16 cellular contexts compared by ENCODE assay signal in the genomic region with DNA sequence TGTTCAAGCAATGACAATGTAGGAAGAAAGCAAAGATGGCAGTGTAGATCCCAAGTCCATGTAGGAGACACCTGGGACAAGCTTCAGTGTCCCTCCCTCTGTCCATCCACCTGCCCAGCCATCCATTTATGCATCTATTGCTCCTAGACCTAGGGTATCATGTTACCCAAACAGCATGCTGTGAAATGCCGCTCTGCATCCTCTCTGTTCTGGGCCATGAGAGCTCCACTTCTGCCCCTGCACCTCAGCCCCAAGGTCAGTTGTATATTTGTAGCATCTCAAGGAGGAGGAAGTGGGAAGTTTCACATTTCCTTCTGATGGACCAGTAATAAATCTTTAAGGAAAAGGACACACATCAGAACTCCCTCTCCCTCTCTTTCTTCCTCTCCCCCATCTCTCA. TPM values are rescaled to one million over a fixed set of nuclear protein-coding genes. Genes with fewer than 3 reads are reported as not detected.
DNase-seq lines count a peak whose midpoint lies in the region; ATAC-seq and TF ChIP-seq lines count a peak whose summit lies in the region.
"Had no signal": no experiment of that assay in that cellular context is flagged by ENCODE, and none has a peak within 500 bp of the region (broad histone marks: within the 10 kb centered on the region; RNA-seq: fewer than 3 reads in every experiment).

No MANE protein-coding gene starts in this region.

- CTCF ChIA-PET in activated CD8-positive, alpha-beta memory T cell treated with anti-CD3 and anti-CD28 coated beads, Interleukin-2, amount 10 ng/mL, durations not matched to agents 7 days and 5 days (lab: Charles Lee) = interaction anchor here (6.8 kb wide), 1 partner anchor 229 kb away, joined by 47 read pairs; no protein-coding TSS in a partner anchor

- ATAC-seq in Right ventricle myocardium inferior (no peak), gastroesophageal sphincter (no peak)
- no peak for ATAC-seq in activated CD8-positive, alpha-beta memory T cell treated with anti-CD3 and anti-CD28 coated beads, Interleukin-2, amount 10 ng/mL, durations not matched to agents 7 days and 5 days
- ATAC-seq: GM12878, K562 had no signal

- H3K4me3 ChIP-seq in mesendoderm (ENCODE audit: low read length) = peak overlapping the region; percentile 9
- no peak overlapping the region for H3K4me3 ChIP-seq in gastroesophageal sphincter
- H3K4me3 ChIP-seq: BLaER1, GM12878, GM23248, K562 had no signal

- H2BK15ac ChIP-seq in mesendoderm (replicated peaks; ENCODE audit: low read depth) = no peak overlapping the region

- peaks cover 0 to 56% (median 0%) of the 10 kb centered on the region in 3 donors for H3K9me3 ChIP-seq in gastroesophageal sphincter

- H3K18ac ChIP-seq in mesendoderm (ENCODE audit: low read length) = no peak overlapping the region

- peaks cover 13% of the 10 kb centered on the region for H3K27me3 Mint-ChIP-seq in activated CD8-positive, alpha-beta memory T cell treated with anti-CD3 and anti-CD28 coated beads, Interleukin-2, amount 10 ng/mL, durations not matched to agents 7 days and 5 days

- no peak for TF ChIP-seq CTCF in gastroesophageal sphincter (IDR thresholded peaks at IDR 0.05)

- H2BK5ac ChIP-seq in mesendoderm (ENCODE audit: low read length) = no peak overlapping the region

- H3K23ac ChIP-seq in mesendoderm (ENCODE audit: low read length) = no peak overlapping the region

- H3K27ac ChIP-seq in mesendoderm (ENCODE audit: low read depth, low read length) = no peak overlapping the region
- no peak overlapping the region for H3K27ac ChIP-seq in gastroesophageal sphincter
- H3K27ac ChIP-seq: BLaER1, GM23248 had no signal

- no peak overlapping the region for H2AK5ac ChIP-seq in mesendoderm (ENCODE audit: low read length)

- H3K27me3 ChIP-seq in mesendoderm (ENCODE audit: insufficient read depth, low read length, poor library complexity) (no peaks in the 10 kb centered on the region), gastroesophageal sphincter (peaks cover 22% of the 10 kb centered on the region)
- H3K27me3 ChIP-seq: BLaER1 had no signal

- no CpG with 5 or more reads among the region's 1 CpG for WGBS in mesendoderm (ENCODE audit: extremely low coverage, insufficient coverage, low lambda C conversion rate)
- WGBS in gastroesophageal sphincter (ENCODE audit: low coverage in 1 of 2), 2 donors = 100% methylated on average over 1 of the region's 1 CpG; no CpG with 5 or more reads in 1 of the 2 donors

- H3K79me1 ChIP-seq in mesendoderm (ENCODE audit: low read length) = no peaks in the 10 kb centered on the region

- intact Hi-C loops in cardiac septum (cut with DNase I) = no loop called here
- intact Hi-C loops in Right ventricle myocardium inferior (cut with DNase I) = no loop called here

- H3K9ac ChIP-seq in mesendoderm (ENCODE audit: low read length) = no peak overlapping the region
- H3K9ac ChIP-seq: BLaER1, GM23248 had no signal

- H4K5ac ChIP-seq in mesendoderm (ENCODE audit: low read length) = no peak overlapping the region

- no peaks in the 10 kb centered on the region for H3K4me1 Mint-ChIP-seq in activated CD8-positive, alpha-beta memory T cell treated with anti-CD3 and anti-CD28 coated beads, Interleukin-2, amount 10 ng/mL, durations not matched to agents 7 days and 5 days

- H3K36me3 Mint-ChIP-seq in activated CD8-positive, alpha-beta memory T cell treated with anti-CD3 and anti-CD28 coated beads, Interleukin-2, amount 10 ng/mL, durations not matched to agents 7 days and 5 days = no peaks in the 10 kb centered on the region

- no peak overlapping the region for H3K4me3 Mint-ChIP-seq in activated CD8-positive, alpha-beta memory T cell treated with anti-CD3 and anti-CD28 coated beads, Interleukin-2, amount 10 ng/mL, durations not matched to agents 7 days and 5 days

- no peak overlapping the region for H2BK120ac ChIP-seq in mesendoderm (ENCODE audit: low read depth, low read length)

- no peak overlapping the region for H3K4ac ChIP-seq in mesendoderm (ENCODE audit: low read depth, low read length)

- peak; percentile 55 for DNase-seq in cardiac septum (ENCODE audit: low spot score)
- DNase-seq in Right ventricle myocardium inferior (ENCODE audit: missing footprints) = no peak
- DNase-seq in MV-4-11 (lab: John Stamatoyannopoulos, UW) = peak; percentile 20
- DNase-seq in mesendoderm = no peak
- no peak for DNase-seq in NCI-H526 (lab: John Stamatoyannopoulos, UW)
- no peak for DNase-seq in activated CD8-positive, alpha-beta memory T cell treated with anti-CD3 and anti-CD28 coated beads, Interleukin-2, amount 10 ng/mL, durations not matched to agents 7 days and 5 days
- DNase-seq: AML-193, Calu3, DMS 273 treated with DMSO at 0.1 percent for 48 hours, GM23248 had no signal

- H4K8ac ChIP-seq in mesendoderm (ENCODE audit: low read depth, low read length) = no peak overlapping the region

- peaks cover 2% of the 10 kb centered on the region for H3K9me3 Mint-ChIP-seq in activated CD8-positive, alpha-beta memory T cell treated with anti-CD3 and anti-CD28 coated beads, Interleukin-2, amount 10 ng/mL, durations not matched to agents 7 days and 5 days (ENCODE audit: low read depth)

- no peaks in the 10 kb centered on the region for H3K4me1 ChIP-seq in mesendoderm (ENCODE audit: control insufficient read depth, low read depth, low read length)
- no peaks in the 10 kb centered on the region for H3K4me1 ChIP-seq in gastroesophageal sphincter

- H3K4me2 ChIP-seq in mesendoderm (ENCODE audit: low read length) = no peak overlapping the region
- H3K4me2 ChIP-seq: BLaER1 had no signal

- H3K36me3 ChIP-seq in mesendoderm (ENCODE audit: control insufficient read depth, insufficient read depth, low read length) (no peaks in the 10 kb centered on the region), gastroesophageal sphincter (no peaks in the 10 kb centered on the region)
- H3K36me3 ChIP-seq: BLaER1 had no signal

- no peaks in the 10 kb centered on the region for H3K79me2 ChIP-seq in mesendoderm (ENCODE audit: control insufficient read depth, insufficient read depth, low read length)

- no peak for TF ChIP-seq POLR2A in gastroesophageal sphincter (IDR thresholded peaks at IDR 0.05)

- no peak for TF ChIP-seq EP300 in gastroesophageal sphincter (IDR thresholded peaks at IDR 0.05)

- no peak overlapping the region for H3K56ac ChIP-seq in mesendoderm (ENCODE audit: low read length)

- no peak overlapping the region for H3K27ac Mint-ChIP-seq in activated CD8-positive, alpha-beta memory T cell treated with anti-CD3 and anti-CD28 coated beads, Interleukin-2, amount 10 ng/mL, durations not matched to agents 7 days and 5 days

RNA-seq across cellular contexts. Expression of gene TSPEAR, which starts 27.9 kb away (rescaled TPM):
- total RNA-seq in cardiac septum (not detected), Right ventricle myocardium inferior (0.65 TPM), gastroesophageal sphincter (not detected)
- polyA plus RNA-seq in mesendoderm (2013, experiment 1 of 2) = 1.7 TPM
- 1.5 TPM for polyA plus RNA-seq in mesendoderm (2013, experiment 2 of 2)
- not detected for total RNA-seq in activated CD8-positive, alpha-beta memory T cell treated with anti-CD3 and anti-CD28 coated beads, Interleukin-2, amount 10 ng/mL, durations not matched to agents 7 days and 5 days
- total RNA-seq: Calu3, Daoy, GM12878, GM23248, K562 had no signal
- polyA plus RNA-seq: GM12878, GM23248, K562 had no signal

RNA-seq across cellular contexts. Expression of gene KRTAP10-12, which starts 42.3 kb away (rescaled TPM):
- total RNA-seq in cardiac septum (not detected), Right ventricle myocardium inferior (not detected), gastroesophageal sphincter (not detected)
- polyA plus RNA-seq in mesendoderm (2013, experiment 1 of 2) = not detected
- polyA plus RNA-seq in mesendoderm (2013, experiment 2 of 2) = 0.04 TPM
- total RNA-seq in activated CD8-positive, alpha-beta memory T cell treated with anti-CD3 and anti-CD28 coated beads, Interleukin-2, amount 10 ng/mL, durations not matched to agents 7 days and 5 days = not detected
- total RNA-seq: A673, Calu3, Daoy, GM12878, GM23248, K562 had no signal
- polyA plus RNA-seq: GM12878, GM23248, K562 had no signal

RNA-seq across cellular contexts. Expression of gene KRTAP12-1, which starts 57.4 kb away (rescaled TPM):
- total RNA-seq in cardiac septum = not detected
- not detected for total RNA-seq in Right ventricle myocardium inferior
- polyA plus RNA-seq in mesendoderm (2013, experiment 1 of 2) = 0.18 TPM
- 0.20 TPM for polyA plus RNA-seq in mesendoderm (2013, experiment 2 of 2)
- total RNA-seq in activated CD8-positive, alpha-beta memory T cell treated with anti-CD3 and anti-CD28 coated beads, Interleukin-2, amount 10 ng/mL, durations not matched to agents 7 days and 5 days = not detected
- not detected for total RNA-seq in gastroesophageal sphincter
- total RNA-seq: Calu3, Daoy, GM12878, GM23248, K562 had no signal
- polyA plus RNA-seq: GM12878, GM23248, K562 had no signal

Comparison
In these comparisons a context has a peak if more than half of its experiments do, and no peak if none do; other contexts are left out.
1. DNase-seq: peak in cardiac septum (single experiment) and MV-4-11 (single experiment); none in Right ventricle myocardium inferior (single experiment), mesendoderm (single experiment), NCI-H526 (0 of 2) and activated CD8-positive, alpha-beta memory T cell treated with anti-CD3 and anti-CD28 coated beads, Interleukin-2, amount 10 ng/mL, durations not matched to agents 7 days and 5 days (single experiment).